ENCODE assay signal across 9 cellular contexts in the genomic region with DNA sequence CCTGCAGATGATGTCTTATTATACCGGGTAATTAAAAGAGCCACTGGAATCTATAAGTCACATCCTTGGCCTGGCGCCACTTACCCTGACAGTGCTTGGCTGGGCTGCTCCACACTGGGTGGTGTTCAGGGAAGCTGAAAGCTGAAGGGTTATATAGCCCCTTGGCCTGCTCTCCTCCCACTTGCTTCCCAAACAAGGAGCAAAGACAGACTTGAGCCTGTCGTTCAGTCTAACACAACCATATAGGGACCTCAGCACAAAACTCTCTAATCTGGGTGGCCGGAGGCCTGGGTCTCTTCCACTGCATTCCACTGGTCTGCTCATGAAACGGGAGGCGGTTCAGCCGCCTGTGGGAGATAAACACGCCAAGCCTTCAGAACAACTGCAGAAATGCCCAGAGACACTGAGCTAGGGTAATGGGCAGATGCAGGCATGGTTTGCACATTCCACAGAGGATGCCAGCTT. TPM values are rescaled to one million over a fixed set of nuclear protein-coding genes. Genes with fewer than 3 reads are reported as not detected.
DNase-seq lines count a peak whose midpoint lies in the region; ATAC-seq and TF ChIP-seq lines count a peak whose summit lies in the region.
"Had no signal": no experiment of that assay in that cellular context is flagged by ENCODE, and none has a peak within 500 bp of the region (broad histone marks: within the 10 kb centered on the region; RNA-seq: fewer than 3 reads in every experiment).

Gene ACTA2 (minus strand): TSS at position 127 of the 465 bp plus-strand sequence. CDS start 3,843 bp downstream, outside the sequence.

- H3K36me3 ChIP-seq in fibroblast of lung (ENCODE audit: control insufficient read depth, insufficient read depth, low read length) = no peaks in the 10 kb centered on the region

- H3K9me3 ChIP-seq in fibroblast of lung (ENCODE audit: control insufficient read depth, insufficient read depth, low read depth, low read length) = no peaks in the 10 kb centered on the region

- DNase-seq in A172 (ENCODE audit: low spot score) (peak; percentile 26), RPMI7951 (ENCODE audit: low read depth) (peak; percentile 57), fibroblast of lung (ENCODE audit: low read depth in 2 of 2) (peak; percentile 67 to 94), NCI-H2196 (lab: John Stamatoyannopoulos, UW; ENCODE audit: unreplicated experiment) (no peak), NCI-H187 treated with DMSO at 0.1 percent for 48 hours (lab: John Stamatoyannopoulos, UW) (no peak)
- DNase-seq in activated CD4-positive, alpha-beta T cell treated with anti-CD3 and anti-CD28 coated beads, Interleukin-2, amount 50 U/mL, for 1 hour = no peak
- DNase-seq: NCI-H510A treated with DMSO at 0.1 percent for 48 hours had no signal

- peaks cover 14% of the 10 kb centered on the region for H3K79me2 ChIP-seq in fibroblast of lung (ENCODE audit: control insufficient read depth, insufficient read depth, low read length)

- ATAC-seq in HG03378 (IDR thresholded peaks at IDR 0.05; ENCODE audit: unreplicated experiment) = no peak

- H3K4me1 ChIP-seq in fibroblast of lung (ENCODE audit: control insufficient read depth, extremely low read depth, insufficient read depth, low read length) = peaks cover 26% of the 10 kb centered on the region

- peak within 1 kb of the TSS; percentile 14 for H3K27ac ChIP-seq in fibroblast of lung (ENCODE audit: insufficient read depth, low read length)

- no peaks in the 10 kb centered on the region for H4K20me1 ChIP-seq in fibroblast of lung (ENCODE audit: control insufficient read depth, extremely low read depth, insufficient read depth, low read length)

- TF ChIP-seq CTCF in fibroblast of lung (conservative IDR thresholded peaks at IDR 0.05 in 1 of 2, IDR thresholded peaks at IDR 0.05 in 1 of 2; ENCODE audit: low read depth in 1 of 2, low read length in 2 of 2) = no peak
- no peak for TF ChIP-seq CTCF in nephron (IDR thresholded peaks at IDR 0.05; ENCODE audit: unreplicated experiment in 3 of 3)

- H3K9me3 Mint-ChIP-seq in nephron = no peaks in the 10 kb centered on the region

- H3K27me3 Mint-ChIP-seq in nephron (ENCODE audit: low read depth) = peaks cover 3% of the 10 kb centered on the region

- H2AFZ ChIP-seq in fibroblast of lung (ENCODE audit: low read length) = no peak within 1 kb of the TSS

- H3K4me3 Mint-ChIP-seq in nephron = peak within 1 kb of the TSS; percentile 68 to 88 (median 86)

- H3K36me3 Mint-ChIP-seq in nephron (ENCODE audit: low read depth) = no peaks in the 10 kb centered on the region

- no peaks in the 10 kb centered on the region for H3K27me3 ChIP-seq in fibroblast of lung (ENCODE audit: control insufficient read depth, insufficient read depth, low read length)

- H3K9ac ChIP-seq in fibroblast of lung (ENCODE audit: insufficient read depth, low read length) = no peak within 1 kb of the TSS

- H3K4me3 ChIP-seq in fibroblast of lung (replicated peaks in 1 of 4; ENCODE audit: control extremely low read depth in 1 of 4, insufficient read depth in 1 of 4, low read depth in 3 of 4, low read length in 4 of 4) = peak within 1 kb of the TSS; percentile 13 to 44 (median 33)

- peaks cover 63% of the 10 kb centered on the region for H3K4me1 Mint-ChIP-seq in nephron

- peak within 1 kb of the TSS; percentile 53 for H3K4me2 ChIP-seq in fibroblast of lung (ENCODE audit: extremely low read depth, insufficient read depth, low read length)

- H3K27ac Mint-ChIP-seq in nephron = peak within 1 kb of the TSS; percentile 91 to 96 (median 91)

RNA-seq across cellular contexts. Expression of gene ACTA2, which starts in this region (rescaled TPM):
- 11.2 and 15.6 TPM in 2 replicates for total RNA-seq in A172 (2014; rRNA removed; shearing (Covaris generic))
- 29.9 and 50.3 TPM in 2 replicates for total RNA-seq in RPMI7951 (2014; rRNA removed; shearing (Covaris generic))
- total RNA-seq in fibroblast of lung = 78.4 and 78.6 TPM in 2 replicates
- 237 and 2,788 TPM in 2 replicates for polyA plus RNA-seq in fibroblast of lung
- 206 and 2,024 TPM in 2 replicates for polyA plus RNA-seq in fibroblast of lung (2012)
- polyA minus RNA-seq in fibroblast of lung (ENCODE audit: low replicate concordance) = 291 and 2,169 TPM in 2 replicates

Comparison
In these comparisons a context has a peak if more than half of its experiments do, and no peak if none do; other contexts are left out.
1. DNase-seq: peak in A172 (single experiment), RPMI7951 (single experiment) and fibroblast of lung (2 of 2); none in NCI-H2196 (single experiment), NCI-H187 treated with DMSO at 0.1 percent for 48 hours (single experiment) and activated CD4-positive, alpha-beta T cell treated with anti-CD3 and anti-CD28 coated beads, Interleukin-2, amount 50 U/mL, for 1 hour (single experiment).